1 cellular context compared by ENCODE assay signal in the genomic region with DNA sequence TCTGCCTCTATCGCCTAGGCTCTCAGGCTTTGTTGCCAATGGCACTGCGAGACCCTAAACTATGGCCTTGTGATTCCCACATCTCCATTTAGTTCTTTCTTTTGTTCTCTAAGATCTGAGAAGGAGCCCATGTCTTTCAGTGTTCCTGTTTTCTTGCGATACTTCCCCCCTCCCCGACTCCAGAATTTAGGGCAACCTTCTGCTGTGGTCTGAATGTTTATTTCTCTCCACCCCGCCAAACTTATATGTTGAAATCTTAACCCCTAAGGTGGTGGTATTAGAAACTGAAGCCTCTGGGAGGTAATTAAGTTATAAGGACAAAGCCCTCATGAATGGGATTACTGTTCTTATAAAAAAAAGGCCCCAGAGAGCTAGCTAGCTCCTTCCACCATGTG.
TF ChIP-seq lines count a peak whose summit lies in the region.

No MANE protein-coding gene starts in this region.

TF ChIP-seq in IMR-90, 13 proteins besides CTCF, POLR2A, EP300 and RAD21 (continued from another document):
- TF ChIP-seq, protein P1, sequence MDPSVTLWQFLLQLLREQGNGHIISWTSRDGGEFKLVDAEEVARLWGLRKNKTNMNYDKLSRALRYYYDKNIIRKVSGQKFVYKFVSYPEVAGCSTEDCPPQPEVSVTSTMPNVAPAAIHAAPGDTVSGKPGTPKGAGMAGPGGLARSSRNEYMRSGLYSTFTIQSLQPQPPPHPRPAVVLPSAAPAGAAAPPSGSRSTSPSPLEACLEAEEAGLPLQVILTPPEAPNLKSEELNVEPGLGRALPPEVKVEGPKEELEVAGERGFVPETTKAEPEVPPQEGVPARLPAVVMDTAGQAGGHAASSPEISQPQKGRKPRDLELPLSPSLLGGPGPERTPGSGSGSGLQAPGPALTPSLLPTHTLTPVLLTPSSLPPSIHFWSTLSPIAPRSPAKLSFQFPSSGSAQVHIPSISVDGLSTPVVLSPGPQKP (IDR thresholded peaks at IDR 0.05; ENCODE audit: borderline replicate concordance, low read depth, low read length): no peak
- no peak for TF ChIP-seq BHLHE40 (IDR thresholded peaks at IDR 0.05; ENCODE audit: low read depth, low read length)
- no peak for TF ChIP-seq CEBPB (IDR thresholded peaks at IDR 0.05; ENCODE audit: low read depth, low read length)
